8 cellular contexts compared by ENCODE assay signal in the genomic region with DNA sequence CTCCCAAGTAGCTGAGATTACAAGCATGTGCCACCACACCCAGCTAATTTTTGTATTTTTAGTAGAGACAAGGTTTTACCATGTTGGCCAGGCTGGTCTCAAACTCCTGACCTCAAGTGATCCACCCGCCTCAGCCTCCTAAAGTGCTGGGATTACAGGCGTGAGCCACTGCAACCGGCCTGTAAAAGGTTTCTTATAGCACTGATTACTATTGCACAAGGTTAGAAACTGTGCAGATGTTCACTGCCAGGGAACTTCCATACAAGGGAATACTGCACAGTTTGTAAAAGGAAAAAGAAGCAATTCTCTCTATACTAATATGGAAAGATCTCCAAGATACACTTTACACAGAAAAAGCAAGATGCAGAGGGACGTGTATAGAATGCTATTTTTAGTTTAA. TPM values are rescaled to one million over a fixed set of nuclear protein-coding genes. Genes with fewer than 3 reads are reported as not detected.
DNase-seq lines count a peak whose midpoint lies in the region; ATAC-seq, FAIRE-seq and TF ChIP-seq lines count a peak whose summit lies in the region.
"Not testable (repeated sequence)": the region's sequence is repeated elsewhere in the genome, so short reads cannot be mapped to it uniquely, and the experiment has no call there.

No MANE protein-coding gene starts in this region.

- TF ChIP-seq EP300 in K562 (IDR thresholded peaks at IDR 0.05; ENCODE audit: low read length), result not testable (repeated sequence)

- peak overlapping the region in 2 of 3 donors; percentile 52 to 80 for H3K27ac Mint-ChIP-seq in CD4-positive, CD25-positive, alpha-beta regulatory T cell
- H3K27ac Mint-ChIP-seq in CD8-positive, alpha-beta memory T cell, result peak overlapping the region in 7 of 8 donors; percentile 13 to 92 (median 75)
- peak overlapping the region; percentile 38 for H3K27ac Mint-ChIP-seq in activated CD4-positive, alpha-beta memory T cell treated with anti-CD3 and anti-CD28 coated beads for 36 hours
- H3K27ac Mint-ChIP-seq in activated naive CD4-positive, alpha-beta T cell treated with anti-CD3 and anti-CD28 coated beads for 36 hours, result peak overlapping the region; percentile 31
- H3K27ac Mint-ChIP-seq in activated naive CD8-positive, alpha-beta T cell treated with anti-CD3 and anti-CD28 coated beads for 36 hours, result peak overlapping the region; percentile 29
- peak overlapping the region in 7 of 9 donors; percentile 73 to 92 (median 82) for H3K27ac Mint-ChIP-seq in naive thymus-derived CD4-positive, alpha-beta T cell
- H3K27ac Mint-ChIP-seq in stimulated activated effector memory CD8-positive, alpha-beta T cell treated with anti-CD3 and anti-CD28 coated beads, Interleukin-12 subunit alpha, Interleukin-12 subunit beta, amount 100 ng/mL, for 72 hours, result peak overlapping the region; percentile 50

- H3K27ac ChIP-seq in CD4-positive, CD25-positive, alpha-beta regulatory T cell (ENCODE audit: insufficient read depth, low read length, poor library complexity, severe bottlenecking), result peak overlapping the region; percentile 41
- H3K27ac ChIP-seq in CD8-positive, alpha-beta memory T cell (ENCODE audit: low read depth, low read length); K562 (ENCODE audit: extremely low read depth, low read depth, low read length): not testable (repeated sequence)
- H3K27ac ChIP-seq in naive thymus-derived CD4-positive, alpha-beta T cell (ENCODE audit: low read depth, low read length), result peak overlapping the region; percentile 50

- peaks cover 71% of the 10 kb centered on the region for H3K36me3 Mint-ChIP-seq in CD4-positive, CD25-positive, alpha-beta regulatory T cell
- peaks cover 5 to 81% (median 24%) of the 10 kb centered on the region in 3 donors for H3K36me3 Mint-ChIP-seq in CD8-positive, alpha-beta memory T cell
- peaks cover 55% of the 10 kb centered on the region for H3K36me3 Mint-ChIP-seq in activated CD4-positive, alpha-beta memory T cell treated with anti-CD3 and anti-CD28 coated beads for 36 hours
- H3K36me3 Mint-ChIP-seq in activated naive CD4-positive, alpha-beta T cell treated with anti-CD3 and anti-CD28 coated beads for 36 hours (ENCODE audit: low read depth), result peaks cover 54% of the 10 kb centered on the region
- peaks cover 39% of the 10 kb centered on the region for H3K36me3 Mint-ChIP-seq in activated naive CD8-positive, alpha-beta T cell treated with anti-CD3 and anti-CD28 coated beads for 36 hours
- peaks cover 24 to 73% (median 51%) of the 10 kb centered on the region in 5 donors for H3K36me3 Mint-ChIP-seq in naive thymus-derived CD4-positive, alpha-beta T cell
- H3K36me3 Mint-ChIP-seq in stimulated activated effector memory CD8-positive, alpha-beta T cell treated with anti-CD3 and anti-CD28 coated beads, Interleukin-12 subunit alpha, Interleukin-12 subunit beta, amount 100 ng/mL, for 72 hours, result peaks cover 60% of the 10 kb centered on the region

- not testable (repeated sequence) for H3K27me3 Mint-ChIP-seq in CD4-positive, CD25-positive, alpha-beta regulatory T cell; CD8-positive, alpha-beta memory T cell; activated CD4-positive, alpha-beta memory T cell treated with anti-CD3 and anti-CD28 coated beads for 36 hours; activated naive CD4-positive, alpha-beta T cell treated with anti-CD3 and anti-CD28 coated beads for 36 hours (ENCODE audit: low read depth); activated naive CD8-positive, alpha-beta T cell treated with anti-CD3 and anti-CD28 coated beads for 36 hours; naive thymus-derived CD4-positive, alpha-beta T cell

- H3K4me1 ChIP-seq in CD4-positive, CD25-positive, alpha-beta regulatory T cell (ENCODE audit: control insufficient read depth, insufficient read depth, low read length, poor library complexity, severe bottlenecking), result peaks cover 44% of the 10 kb centered on the region
- H3K4me1 ChIP-seq in CD8-positive, alpha-beta memory T cell (ENCODE audit: insufficient read depth, low read length), result peaks cover 58% of the 10 kb centered on the region
- H3K4me1 ChIP-seq in K562 (replicated peaks in 1 of 2; ENCODE audit: control insufficient read depth in 2 of 2, insufficient read depth in 2 of 2, low read length in 2 of 2), result peaks cover 10 to 11% of the 10 kb centered on the region in 2 experiments; a peak in 4 of 5 replicates
- peaks cover 24 to 30% of the 10 kb centered on the region in 2 donors for H3K4me1 ChIP-seq in naive thymus-derived CD4-positive, alpha-beta T cell (ENCODE audit: control insufficient read depth in 2 of 2, insufficient read depth in 2 of 2, low read length in 2 of 2)

- H3K9me1 ChIP-seq in K562 (ENCODE audit: control insufficient read depth, insufficient read depth, low read length), result not testable (repeated sequence)

- CTCF ChIA-PET in CD8-positive, alpha-beta memory T cell (lab: Charles Lee); activated CD4-positive, alpha-beta memory T cell treated with anti-CD3 and anti-CD28 coated beads for 36 hours (lab: Charles Lee); activated naive CD4-positive, alpha-beta T cell treated with anti-CD3 and anti-CD28 coated beads for 36 hours (lab: Charles Lee); K562 (lab: Yijun Ruan, JAX; ENCODE audit: low intra/inter-chr PET ratio); naive thymus-derived CD4-positive, alpha-beta T cell (lab: Charles Lee): not testable (repeated sequence)

- in situ Hi-C loops in K562 (cut with MboI), result not testable (repeated sequence)

- H3K4me1 Mint-ChIP-seq in CD4-positive, CD25-positive, alpha-beta regulatory T cell, result peaks cover 26 to 88% (median 67%) of the 10 kb centered on the region in 4 donors
- H3K4me1 Mint-ChIP-seq in CD8-positive, alpha-beta memory T cell, result peaks cover 60 to 82% (median 82%) of the 10 kb centered on the region in 3 donors
- H3K4me1 Mint-ChIP-seq in activated CD4-positive, alpha-beta memory T cell treated with anti-CD3 and anti-CD28 coated beads for 36 hours (ENCODE audit: low read depth), result peaks cover 43% of the 10 kb centered on the region
- peaks cover 53% of the 10 kb centered on the region for H3K4me1 Mint-ChIP-seq in activated naive CD4-positive, alpha-beta T cell treated with anti-CD3 and anti-CD28 coated beads for 36 hours (ENCODE audit: low read depth)
- peaks cover 37% of the 10 kb centered on the region for H3K4me1 Mint-ChIP-seq in activated naive CD8-positive, alpha-beta T cell treated with anti-CD3 and anti-CD28 coated beads for 36 hours
- H3K4me1 Mint-ChIP-seq in naive thymus-derived CD4-positive, alpha-beta T cell, result peaks cover 43 to 88% (median 86%) of the 10 kb centered on the region in 7 donors
- H3K4me1 Mint-ChIP-seq in stimulated activated effector memory CD8-positive, alpha-beta T cell treated with anti-CD3 and anti-CD28 coated beads, Interleukin-12 subunit alpha, Interleukin-12 subunit beta, amount 100 ng/mL, for 72 hours, result peaks cover 21% of the 10 kb centered on the region

- not testable (repeated sequence) for TF ChIP-seq CTCF in K562 (IDR thresholded peaks at IDR 0.05 in 2 of 3, conservative IDR thresholded peaks at IDR 0.05 in 1 of 3; ENCODE audit: insufficient read depth in 2 of 3, low read depth in 1 of 3, low read length in 3 of 3)

- not testable (repeated sequence) for TF ChIP-seq POLR2A in K562 (conservative IDR thresholded peaks at IDR 0.05)

- H3K9ac ChIP-seq in K562 (ENCODE audit: insufficient read depth in 1 of 2, low read depth in 2 of 2, low read length in 2 of 2), result not testable (repeated sequence)

- not testable (repeated sequence) for H3K9me3 ChIP-seq in CD4-positive, CD25-positive, alpha-beta regulatory T cell (ENCODE audit: control insufficient read depth in 2 of 2, low read length in 2 of 2); CD8-positive, alpha-beta memory T cell (ENCODE audit: low read length); K562 (replicated peaks; ENCODE audit: control insufficient read depth, insufficient read depth, low read depth, low read length); naive thymus-derived CD4-positive, alpha-beta T cell (ENCODE audit: control insufficient read depth in 2 of 3, low read length in 3 of 3)

- peak overlapping the region in 3 of 4 donors; percentile 11 to 57 (median 38) for H3K4me3 Mint-ChIP-seq in CD4-positive, CD25-positive, alpha-beta regulatory T cell
- H3K4me3 Mint-ChIP-seq in CD8-positive, alpha-beta memory T cell; activated CD4-positive, alpha-beta memory T cell treated with anti-CD3 and anti-CD28 coated beads for 36 hours; activated naive CD4-positive, alpha-beta T cell treated with anti-CD3 and anti-CD28 coated beads for 36 hours; activated naive CD8-positive, alpha-beta T cell treated with anti-CD3 and anti-CD28 coated beads for 36 hours; stimulated activated effector memory CD8-positive, alpha-beta T cell treated with anti-CD3 and anti-CD28 coated beads, Interleukin-12 subunit alpha, Interleukin-12 subunit beta, amount 100 ng/mL, for 72 hours: not testable (repeated sequence)
- peak overlapping the region in 2 of 10 donors; percentile 4 to 30 for H3K4me3 Mint-ChIP-seq in naive thymus-derived CD4-positive, alpha-beta T cell

- not testable (repeated sequence) for H3K4me3 ChIP-seq in CD4-positive, CD25-positive, alpha-beta regulatory T cell (ENCODE audit: low read depth, low read length); CD8-positive, alpha-beta memory T cell (ENCODE audit: low read length); K562; naive thymus-derived CD4-positive, alpha-beta T cell (ENCODE audit: low read length)

- not testable (repeated sequence) for H2AFZ ChIP-seq in K562 (ENCODE audit: low read depth, low read length)

- BruUV-seq in K562 (replicated peaks; lab: Mats Ljungman, UMichigan), result not testable (repeated sequence)

- DNase-seq in CD4-positive, CD25-positive, alpha-beta regulatory T cell; CD8-positive, alpha-beta memory T cell; activated CD4-positive, alpha-beta memory T cell treated with anti-CD3 and anti-CD28 coated beads for 36 hours; activated naive CD4-positive, alpha-beta T cell treated with anti-CD3 and anti-CD28 coated beads for 36 hours; activated naive CD8-positive, alpha-beta T cell treated with anti-CD3 and anti-CD28 coated beads for 36 hours; K562 (ENCODE audit: extremely low read depth in 1 of 4, low spot score in 3 of 4); naive thymus-derived CD4-positive, alpha-beta T cell; stimulated activated effector memory CD8-positive, alpha-beta T cell treated with anti-CD3 and anti-CD28 coated beads, Interleukin-12 subunit alpha, Interleukin-12 subunit beta, amount 100 ng/mL, for 72 hours (ENCODE audit: low spot score in 2 of 2): not testable (repeated sequence)

- TF ChIP-seq RAD21 in K562 (CRISPR knock-in tag; conservative IDR thresholded peaks at IDR 0.05 in 1 of 2, IDR thresholded peaks at IDR 0.05 in 1 of 2), result not testable (repeated sequence)

- ATAC-seq in CD4-positive, CD25-positive, alpha-beta regulatory T cell (ENCODE audit: low read depth in 2 of 2); K562; naive thymus-derived CD4-positive, alpha-beta T cell; stimulated activated effector memory CD8-positive, alpha-beta T cell treated with anti-CD3 and anti-CD28 coated beads, Interleukin-12 subunit alpha, Interleukin-12 subunit beta, amount 100 ng/mL, for 72 hours: not testable (repeated sequence)

- H3K4me2 ChIP-seq in K562 (ENCODE audit: insufficient read depth, low read length), result not testable (repeated sequence)

- H4K20me1 ChIP-seq in K562 (replicated peaks; ENCODE audit: control insufficient read depth, insufficient read depth, low read length), result not testable (repeated sequence)

- H3K27me3 ChIP-seq in CD4-positive, CD25-positive, alpha-beta regulatory T cell (ENCODE audit: control insufficient read depth, insufficient read depth, low read length); CD8-positive, alpha-beta memory T cell (ENCODE audit: insufficient read depth, low read length, poor library complexity, severe bottlenecking); K562 (ENCODE audit: control insufficient read depth in 2 of 2, insufficient read depth in 2 of 2, low read length in 2 of 2); naive thymus-derived CD4-positive, alpha-beta T cell (ENCODE audit: control insufficient read depth in 2 of 2, insufficient read depth in 2 of 2, low read length in 2 of 2): not testable (repeated sequence)

- H3K9me3 Mint-ChIP-seq in CD4-positive, CD25-positive, alpha-beta regulatory T cell; CD8-positive, alpha-beta memory T cell; activated CD4-positive, alpha-beta memory T cell treated with anti-CD3 and anti-CD28 coated beads for 36 hours; activated naive CD4-positive, alpha-beta T cell treated with anti-CD3 and anti-CD28 coated beads for 36 hours; activated naive CD8-positive, alpha-beta T cell treated with anti-CD3 and anti-CD28 coated beads for 36 hours; naive thymus-derived CD4-positive, alpha-beta T cell; stimulated activated effector memory CD8-positive, alpha-beta T cell treated with anti-CD3 and anti-CD28 coated beads, Interleukin-12 subunit alpha, Interleukin-12 subunit beta, amount 100 ng/mL, for 72 hours: not testable (repeated sequence)

- WGBS in K562 (ENCODE audit: insufficient coverage, low coverage, missing lambda C conversion rate), result 63% methylated on average over 4 of the region's 4 CpGs

- not testable (repeated sequence) for H3K79me2 ChIP-seq in K562 (ENCODE audit: control insufficient read depth, insufficient read depth, low read length)

- not testable (repeated sequence) for FAIRE-seq in K562 (lab: Jason Lieb, UNC)

- intact Hi-C loops in activated CD4-positive, alpha-beta memory T cell treated with anti-CD3 and anti-CD28 coated beads for 36 hours (cut with micrococcal nuclease); activated naive CD4-positive, alpha-beta T cell treated with anti-CD3 and anti-CD28 coated beads for 36 hours (cut with micrococcal nuclease); K562 (cut with micrococcal nuclease); naive thymus-derived CD4-positive, alpha-beta T cell (cut with micrococcal nuclease): not testable (repeated sequence)

- H3K36me3 ChIP-seq in CD4-positive, CD25-positive, alpha-beta regulatory T cell (ENCODE audit: control insufficient read depth, insufficient read depth, low read length), result peaks cover 63% of the 10 kb centered on the region
- peaks cover 57% of the 10 kb centered on the region for H3K36me3 ChIP-seq in CD8-positive, alpha-beta memory T cell (ENCODE audit: insufficient read depth, low read length)
- H3K36me3 ChIP-seq in K562 (ENCODE audit: control insufficient read depth, insufficient read depth, low read length), result not testable (repeated sequence)
- H3K36me3 ChIP-seq in naive thymus-derived CD4-positive, alpha-beta T cell (ENCODE audit: control insufficient read depth in 2 of 3, insufficient read depth in 3 of 3, low read length in 3 of 3), result peaks cover 15 to 71% (median 36%) of the 10 kb centered on the region in 3 experiments

- POLR2A ChIA-PET in CD8-positive, alpha-beta memory T cell (lab: Charles Lee); activated CD4-positive, alpha-beta memory T cell treated with anti-CD3 and anti-CD28 coated beads for 36 hours (lab: Charles Lee); naive thymus-derived CD4-positive, alpha-beta T cell (lab: Charles Lee): not testable (repeated sequence)
- POLR2A ChIA-PET in K562 (lab: Yijun Ruan, JAX), result interaction anchor here (2.1 kb wide), 1 partner anchor 18 kb away, joined by 4 read pairs; no protein-coding TSS in a partner anchor

RNA-seq across cellular contexts. Expression of a gene that starts 6.8 kb away (rescaled TPM):
- 135 TPM for total RNA-seq in CD4-positive, CD25-positive, alpha-beta regulatory T cell
- 100 to 1,000 TPM; 135 to 224 (median 140) TPM for polyA plus RNA-seq in CD4-positive, CD25-positive, alpha-beta regulatory T cell
- total RNA-seq in CD8-positive, alpha-beta memory T cell, result 10 to 100 TPM; 36.4 to 38.7 TPM
- polyA plus RNA-seq in CD8-positive, alpha-beta memory T cell, result 174 TPM
- total RNA-seq in activated CD4-positive, alpha-beta memory T cell treated with anti-CD3 and anti-CD28 coated beads for 36 hours, result 10 to 100 TPM; 59.5 to 64.8 TPM
- total RNA-seq in activated naive CD4-positive, alpha-beta T cell treated with anti-CD3 and anti-CD28 coated beads for 36 hours, result 10 to 100 TPM; 67.6 to 80.5 TPM
- total RNA-seq in activated naive CD8-positive, alpha-beta T cell treated with anti-CD3 and anti-CD28 coated beads for 36 hours, result 10 to 100 TPM; 25.6 to 27.0 TPM
- 20.7 and 24.8 TPM in 2 replicates for total RNA-seq in K562 (2011; cell fraction: chromatin; rRNA removed; ENCODE audit: low replicate concordance)
- total RNA-seq in K562 (2011; cell fraction: nucleolus; rRNA removed), result 11.8 and 12.0 TPM in 2 replicates
- total RNA-seq in K562 (2011; cell fraction: nucleoplasm; rRNA removed), result 14.7 and 20.5 TPM in 2 replicates
- total RNA-seq in K562 (2014; rRNA removed) (2.7 and 3.1 TPM in 2 replicates), K562 (2014; rRNA removed; fragmentation: Illumina TruSeq; extraction: Trizol) (5.8 and 6.8 TPM in 2 replicates), K562 (2015; rRNA removed; fragmentation: Illumina TruSeq; extraction: Trizol) (4.4 and 5.3 TPM in 2 replicates), K562 (2021) (5.1 and 6.4 TPM in 2 replicates)
- polyA plus RNA-seq in K562 (2011; rRNA removed) (10.1 and 11.2 TPM in 2 replicates), K562 (2014; fragmentation: Illumina TruSeq; extraction: Trizol) (6.1 and 7.6 TPM in 2 replicates), K562 (2014; fragmentation: Nextera tagmentation; extraction: Ambion mirVana) (1 to 10 TPM; 3.5 to 7.5 TPM), K562 (2014; rRNA removed) (6.2 and 7.7 TPM in 2 replicates)
- polyA plus RNA-seq in K562 (2011; cell fraction: cytosol; rRNA removed), result 3.7 and 5.9 TPM in 2 replicates
- 19.2 and 19.7 TPM in 2 replicates for polyA plus RNA-seq in K562 (2011; cell fraction: nucleus; rRNA removed)
- polyA plus RNA-seq in K562 (2012), result 5.5 and 7.0 TPM in 2 replicates
- polyA minus RNA-seq in K562 (2011; rRNA and poly(A)+ RNA removed), result 15.3 and 16.2 TPM in 2 replicates
- 4.1 and 5.9 TPM in 2 replicates for polyA minus RNA-seq in K562 (2011; cell fraction: cytosol; rRNA and poly(A)+ RNA removed)
- polyA minus RNA-seq in K562 (2011; cell fraction: nucleus; rRNA and poly(A)+ RNA removed), result 4.7 and 11.4 TPM in 2 replicates
- 100 to 1,000 TPM; 131 to 274 (median 180) TPM for total RNA-seq in naive thymus-derived CD4-positive, alpha-beta T cell
- polyA plus RNA-seq in naive thymus-derived CD4-positive, alpha-beta T cell, result 100 to 1,000 TPM; 113 to 142 TPM

RNA-seq across cellular contexts. Expression of a gene that starts 11.1 kb away (rescaled TPM):
- total RNA-seq in CD4-positive, CD25-positive, alpha-beta regulatory T cell, result 62.3 TPM
- 1 to 10 TPM; 4.5 to 9.5 (median 6.8) TPM for polyA plus RNA-seq in CD4-positive, CD25-positive, alpha-beta regulatory T cell
- 10 to 100 TPM; 18.0 to 19.0 TPM for total RNA-seq in CD8-positive, alpha-beta memory T cell
- polyA plus RNA-seq in CD8-positive, alpha-beta memory T cell, result 6.8 TPM
- total RNA-seq in activated CD4-positive, alpha-beta memory T cell treated with anti-CD3 and anti-CD28 coated beads for 36 hours, result 10 to 100 TPM; 22.3 to 25.8 TPM
- total RNA-seq in activated naive CD4-positive, alpha-beta T cell treated with anti-CD3 and anti-CD28 coated beads for 36 hours, result 10 to 100 TPM; 18.3 to 18.7 TPM
- total RNA-seq in activated naive CD8-positive, alpha-beta T cell treated with anti-CD3 and anti-CD28 coated beads for 36 hours, result 10 to 100 TPM; 12.8 to 14.9 TPM
- total RNA-seq in K562 (2011; cell fraction: chromatin; rRNA removed; ENCODE audit: low replicate concordance), result 52.6 and 53.2 TPM in 2 replicates
- total RNA-seq in K562 (2011; cell fraction: nucleolus; rRNA removed), result 31.5 and 32.4 TPM in 2 replicates
- 41.5 and 49.2 TPM in 2 replicates for total RNA-seq in K562 (2011; cell fraction: nucleoplasm; rRNA removed)
- 5.9 and 8.1 TPM in 2 replicates for total RNA-seq in K562 (2014; rRNA removed)
- 10.0 and 10.1 TPM in 2 replicates for total RNA-seq in K562 (2014; rRNA removed; fragmentation: Illumina TruSeq; extraction: Trizol)
- 7.9 and 8.6 TPM in 2 replicates for total RNA-seq in K562 (2015; rRNA removed; fragmentation: Illumina TruSeq; extraction: Trizol)
- total RNA-seq in K562 (2021), result 10.1 and 11.5 TPM in 2 replicates
- 15.5 and 17.1 TPM in 2 replicates for polyA plus RNA-seq in K562 (2011; rRNA removed)
- 11.3 and 11.6 TPM in 2 replicates for polyA plus RNA-seq in K562 (2011; cell fraction: cytosol; rRNA removed)
- polyA plus RNA-seq in K562 (2011; cell fraction: nucleus; rRNA removed), result 46.8 and 65.8 TPM in 2 replicates
- 8.6 and 14.3 TPM in 2 replicates for polyA plus RNA-seq in K562 (2012)
- 9.1 and 9.3 TPM in 2 replicates for polyA plus RNA-seq in K562 (2014; fragmentation: Illumina TruSeq; extraction: Trizol)
- 10 to 100 TPM in 1 of 2 experiments, 1 to 10 TPM in 1; 8.4 to 11.7 TPM for polyA plus RNA-seq in K562 (2014; fragmentation: Nextera tagmentation; extraction: Ambion mirVana)
- 10.2 and 11.9 TPM in 2 replicates for polyA plus RNA-seq in K562 (2014; rRNA removed)
- polyA minus RNA-seq in K562 (2011; rRNA and poly(A)+ RNA removed), result 22.6 and 30.6 TPM in 2 replicates
- polyA minus RNA-seq in K562 (2011; cell fraction: cytosol; rRNA and poly(A)+ RNA removed), result 6.9 and 8.7 TPM in 2 replicates
- 23.0 and 33.8 TPM in 2 replicates for polyA minus RNA-seq in K562 (2011; cell fraction: nucleus; rRNA and poly(A)+ RNA removed)
- total RNA-seq in naive thymus-derived CD4-positive, alpha-beta T cell, result 10 to 100 TPM; 19.8 to 22.3 (median 20.2) TPM
- polyA plus RNA-seq in naive thymus-derived CD4-positive, alpha-beta T cell, result 1 to 10 TPM; 3.4 to 4.4 TPM

RNA-seq across cellular contexts. Expression of a gene that starts 30.3 kb away (rescaled TPM):
- 279 TPM for total RNA-seq in CD4-positive, CD25-positive, alpha-beta regulatory T cell
- 10 to 100 TPM; 67.4 to 100.0 (median 71.2) TPM for polyA plus RNA-seq in CD4-positive, CD25-positive, alpha-beta regulatory T cell
- 10 to 100 TPM; 30.8 to 31.5 TPM for total RNA-seq in CD8-positive, alpha-beta memory T cell
- 85.0 TPM for polyA plus RNA-seq in CD8-positive, alpha-beta memory T cell
- total RNA-seq in activated CD4-positive, alpha-beta memory T cell treated with anti-CD3 and anti-CD28 coated beads for 36 hours, result 10 to 100 TPM; 36.5 to 39.0 TPM
- total RNA-seq in activated naive CD4-positive, alpha-beta T cell treated with anti-CD3 and anti-CD28 coated beads for 36 hours, result 10 to 100 TPM; 37.6 to 40.0 TPM
- total RNA-seq in activated naive CD8-positive, alpha-beta T cell treated with anti-CD3 and anti-CD28 coated beads for 36 hours, result 10 to 100 TPM; 19.0 to 20.7 TPM
- 27.1 and 31.9 TPM in 2 replicates for total RNA-seq in K562 (2011; cell fraction: chromatin; rRNA removed; ENCODE audit: low replicate concordance)
- 9.3 and 13.9 TPM in 2 replicates for total RNA-seq in K562 (2011; cell fraction: nucleolus; rRNA removed)
- 16.0 and 21.1 TPM in 2 replicates for total RNA-seq in K562 (2011; cell fraction: nucleoplasm; rRNA removed)
- total RNA-seq in K562 (2014; rRNA removed), result 2.8 and 3.6 TPM in 2 replicates
- total RNA-seq in K562 (2014; rRNA removed; fragmentation: Illumina TruSeq; extraction: Trizol), result 4.3 and 4.7 TPM in 2 replicates
- total RNA-seq in K562 (2015; rRNA removed; fragmentation: Illumina TruSeq; extraction: Trizol), result 3.4 and 3.7 TPM in 2 replicates
- 3.9 and 4.2 TPM in 2 replicates for total RNA-seq in K562 (2021)
- polyA plus RNA-seq in K562 (2011; rRNA removed), result 8.5 and 11.2 TPM in 2 replicates
- 2.8 and 4.4 TPM in 2 replicates for polyA plus RNA-seq in K562 (2011; cell fraction: cytosol; rRNA removed)
- 26.6 and 31.8 TPM in 2 replicates for polyA plus RNA-seq in K562 (2011; cell fraction: nucleus; rRNA removed)
- 3.9 and 10.6 TPM in 2 replicates for polyA plus RNA-seq in K562 (2012)
- 4.2 and 4.7 TPM in 2 replicates for polyA plus RNA-seq in K562 (2014; fragmentation: Illumina TruSeq; extraction: Trizol)
- 1 to 10 TPM in 1 of 2 experiments, under 1 TPM in 1; 0.84 to 2.5 TPM for polyA plus RNA-seq in K562 (2014; fragmentation: Nextera tagmentation; extraction: Ambion mirVana)
- polyA plus RNA-seq in K562 (2014; rRNA removed), result 4.0 and 4.1 TPM in 2 replicates
- 9.1 and 10.0 TPM in 2 replicates for polyA minus RNA-seq in K562 (2011; rRNA and poly(A)+ RNA removed)
- polyA minus RNA-seq in K562 (2011; cell fraction: cytosol; rRNA and poly(A)+ RNA removed), result 1.5 and 3.4 TPM in 2 replicates
- polyA minus RNA-seq in K562 (2011; cell fraction: nucleus; rRNA and poly(A)+ RNA removed), result 6.9 and 12.1 TPM in 2 replicates
- total RNA-seq in naive thymus-derived CD4-positive, alpha-beta T cell, result 100 to 1,000 TPM; 122 to 242 (median 235) TPM
- 10 to 100 TPM; 41.5 to 64.6 TPM for polyA plus RNA-seq in naive thymus-derived CD4-positive, alpha-beta T cell

Comparison
In these comparisons a context has a peak if more than half of its experiments do, and no peak if none do; other contexts are left out.
1. H3K27ac Mint-ChIP-seq: peak in every context shown above with its lines; median percentile 82 in naive thymus-derived CD4-positive, alpha-beta T cell; 75 in CD8-positive, alpha-beta memory T cell; 66 in CD4-positive, CD25-positive, alpha-beta regulatory T cell; 50 in stimulated activated effector memory CD8-positive, alpha-beta T cell treated with anti-CD3 and anti-CD28 coated beads, Interleukin-12 subunit alpha, Interleukin-12 subunit beta, amount 100 ng/mL, for 72 hours; 38 in activated CD4-positive, alpha-beta memory T cell treated with anti-CD3 and anti-CD28 coated beads for 36 hours; 31 in activated naive CD4-positive, alpha-beta T cell treated with anti-CD3 and anti-CD28 coated beads for 36 hours; 29 in activated naive CD8-positive, alpha-beta T cell treated with anti-CD3 and anti-CD28 coated beads for 36 hours.